ENCODE assay signal across 13 cellular contexts in the genomic region with DNA sequence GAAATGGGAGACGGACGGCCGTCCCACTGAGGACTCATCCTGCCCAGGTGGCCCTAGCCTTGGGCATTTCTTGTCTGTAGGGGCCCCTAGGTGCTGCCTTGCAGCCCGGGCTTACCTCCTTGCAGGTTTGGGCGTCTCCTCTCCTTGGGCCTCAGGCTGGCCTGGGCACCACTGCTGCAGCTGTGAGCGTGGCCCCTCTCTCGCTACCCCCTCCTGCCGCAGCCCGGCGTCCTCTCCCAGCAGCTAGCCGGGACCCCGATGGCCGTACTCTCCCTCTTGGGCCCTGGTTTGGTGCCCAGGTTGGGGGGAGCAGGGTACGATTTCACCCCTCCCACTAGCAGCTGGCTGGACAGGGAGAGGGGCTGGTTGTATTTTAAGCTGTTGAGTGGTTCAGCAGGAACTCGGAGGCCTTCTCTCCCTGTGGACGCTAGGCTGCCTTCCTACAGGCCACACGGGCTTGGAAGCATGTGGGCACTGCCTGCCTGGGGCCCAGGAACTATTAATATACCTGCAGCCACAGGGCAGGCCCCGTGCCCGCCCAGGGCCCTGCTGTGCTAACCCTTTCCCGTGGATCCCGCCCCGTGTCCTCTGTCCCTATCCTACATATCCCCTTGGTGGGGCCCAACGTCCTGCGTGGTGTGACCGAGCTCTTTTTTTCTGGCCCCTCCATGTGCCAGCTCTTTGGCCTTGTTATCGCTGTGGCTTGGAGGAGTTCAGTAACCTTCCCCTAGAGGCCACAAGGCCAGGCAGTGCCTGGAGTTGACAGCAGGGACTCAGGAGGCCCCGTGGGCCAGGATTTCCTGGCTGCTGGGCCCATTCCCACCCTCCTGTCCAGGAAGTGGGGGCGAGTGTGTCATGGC. TPM values are rescaled to one million over a fixed set of nuclear protein-coding genes. Genes with fewer than 3 reads are reported as not detected.
DNase-seq lines count a peak whose midpoint lies in the region; ATAC-seq and TF ChIP-seq lines count a peak whose summit lies in the region.
"Had no signal": no experiment of that assay in that cellular context is flagged by ENCODE, and none has a peak within 500 bp of the region (broad histone marks: within the 10 kb centered on the region; RNA-seq: fewer than 3 reads in every experiment).

No MANE protein-coding gene starts in this region.

- H3K4me1 ChIP-seq in uterus = peaks cover 0 to 11% of the 10 kb centered on the region in 2 donors

- H3K27ac ChIP-seq in coronary artery = peak overlapping the region; percentile 78 to 92
- H3K27ac ChIP-seq in uterus = peak overlapping the region; percentile 39 to 60

- no peaks in the 10 kb centered on the region for H3K27me3 Mint-ChIP-seq in activated naive CD8-positive, alpha-beta T cell
- no peaks in the 10 kb centered on the region for H3K27me3 Mint-ChIP-seq in activated naive CD8-positive, alpha-beta T cell treated with anti-CD3 and anti-CD28 coated beads, Interleukin-2, amount 50 U/mL, for 24 hours
- no peaks in the 10 kb centered on the region for H3K27me3 Mint-ChIP-seq in mesothelial cell of epicardium (ENCODE audit: low read depth)

- no peak overlapping the region for H3K4me3 Mint-ChIP-seq in activated naive CD8-positive, alpha-beta T cell
- no peak overlapping the region for H3K4me3 Mint-ChIP-seq in activated naive CD8-positive, alpha-beta T cell treated with anti-CD3 and anti-CD28 coated beads, Interleukin-2, amount 50 U/mL, for 24 hours
- no peak overlapping the region for H3K4me3 Mint-ChIP-seq in mesothelial cell of epicardium

- H3K27ac Mint-ChIP-seq in activated naive CD8-positive, alpha-beta T cell = peak overlapping the region; percentile 75
- H3K27ac Mint-ChIP-seq in activated naive CD8-positive, alpha-beta T cell treated with anti-CD3 and anti-CD28 coated beads, Interleukin-2, amount 50 U/mL, for 24 hours = no peak overlapping the region
- H3K27ac Mint-ChIP-seq in mesothelial cell of epicardium = peak overlapping the region; percentile 62

- no peak for ATAC-seq in activated naive CD8-positive, alpha-beta T cell treated with anti-CD3 and anti-CD28 coated beads, Interleukin-2, amount 50 U/mL, for 24 hours
- no peak for ATAC-seq in HG02938 (IDR thresholded peaks at IDR 0.05; ENCODE audit: unreplicated experiment)
- ATAC-seq: body of pancreas had no signal

- no peak for TF ChIP-seq POLR2A in uterus (IDR thresholded peaks at IDR 0.05)

- H3K9me3 Mint-ChIP-seq in activated naive CD8-positive, alpha-beta T cell (ENCODE audit: low read depth) = no peaks in the 10 kb centered on the region
- no peaks in the 10 kb centered on the region for H3K9me3 Mint-ChIP-seq in activated naive CD8-positive, alpha-beta T cell treated with anti-CD3 and anti-CD28 coated beads, Interleukin-2, amount 50 U/mL, for 24 hours
- no peaks in the 10 kb centered on the region for H3K9me3 Mint-ChIP-seq in mesothelial cell of epicardium

- peaks cover 28% of the 10 kb centered on the region for H3K4me1 Mint-ChIP-seq in activated naive CD8-positive, alpha-beta T cell (ENCODE audit: low read depth)
- peaks cover 34% of the 10 kb centered on the region for H3K4me1 Mint-ChIP-seq in activated naive CD8-positive, alpha-beta T cell treated with anti-CD3 and anti-CD28 coated beads, Interleukin-2, amount 50 U/mL, for 24 hours
- H3K4me1 Mint-ChIP-seq in mesothelial cell of epicardium = peaks cover 20% of the 10 kb centered on the region

- no peaks in the 10 kb centered on the region for H3K27me3 ChIP-seq in uterus
- H3K27me3 ChIP-seq: body of pancreas, upper lobe of left lung had no signal

- H3K4me3 ChIP-seq in coronary artery (no peak overlapping the region), uterus (no peak overlapping the region)
- H3K4me3 ChIP-seq: body of pancreas, upper lobe of left lung had no signal

- no peak for TF ChIP-seq CTCF in coronary artery (IDR thresholded peaks at IDR 0.05)
- no peak for TF ChIP-seq CTCF in mesothelial cell of epicardium (IDR thresholded peaks at IDR 0.05; ENCODE audit: unreplicated experiment)
- TF ChIP-seq CTCF in uterus (IDR thresholded peaks at IDR 0.05) = no peak

- H3K36me3 ChIP-seq in uterus = no peaks in the 10 kb centered on the region

- H3K36me3 Mint-ChIP-seq in activated naive CD8-positive, alpha-beta T cell = no peaks in the 10 kb centered on the region
- peaks cover 3% of the 10 kb centered on the region for H3K36me3 Mint-ChIP-seq in activated naive CD8-positive, alpha-beta T cell treated with anti-CD3 and anti-CD28 coated beads, Interleukin-2, amount 50 U/mL, for 24 hours (ENCODE audit: low read depth)
- H3K36me3 Mint-ChIP-seq in mesothelial cell of epicardium = peaks cover 2% of the 10 kb centered on the region

- intact Hi-C loops in uterus (cut with DNase I; ENCODE audit: low total_unique reads) = no loop called here

- no peak for DNase-seq in activated naive CD8-positive, alpha-beta T cell treated with anti-CD3 and anti-CD28 coated beads, Interleukin-2, amount 50 U/mL, for 24 hours
- DNase-seq in coronary artery (ENCODE audit: low spot score) (no peak), mesothelial cell of epicardium (ENCODE audit: low spot score in 2 of 2, unreplicated experiment in 2 of 2) (no peak), uterus (no peak), COR-L47 (lab: John Stamatoyannopoulos, UW) (no peak), iPS-NIHi11 (ENCODE audit: low spot score) (no peak)
- DNase-seq: body of pancreas; foreskin fibroblast; SHP77; stimulated activated CD4-positive, alpha-beta T cell treated with anti-CD3 and anti-CD28 coated beads, Interleukin-4, amount 100 ng/mL, for 4 hours had no signal

- no peaks in the 10 kb centered on the region for H3K9me3 ChIP-seq in uterus
- H3K9me3 ChIP-seq: body of pancreas, upper lobe of left lung had no signal

RNA-seq across cellular contexts. Expression of a gene that starts 11.7 kb away (rescaled TPM):
- 117 to 122 TPM (median 119 TPM) in 3 replicates for total RNA-seq in mesothelial cell of epicardium
- total RNA-seq in uterus = 100 to 1,000 TPM; 119 to 543 (median 221) TPM

RNA-seq across cellular contexts. Expression of a gene that starts 22.7 kb away (rescaled TPM):
- total RNA-seq in mesothelial cell of epicardium (not detected in 3 replicates), uterus (under 1 TPM in 1 of 4 donors, not detected in 3; 0.55 TPM)
- total RNA-seq: body of pancreas, upper lobe of left lung had no signal

RNA-seq across cellular contexts. Expression of a gene that starts 30.8 kb away (rescaled TPM):
- total RNA-seq in mesothelial cell of epicardium = 111 to 116 TPM (median 115 TPM) in 3 replicates
- 10 to 100 TPM in 3 of 4 donors, 1 to 10 TPM in 1; 4.6 to 68.2 (median 33.9) TPM for total RNA-seq in uterus

RNA-seq across cellular contexts. Expression of a gene that starts 41.9 kb away (rescaled TPM):
- 106 to 113 TPM (median 110 TPM) in 3 replicates for total RNA-seq in mesothelial cell of epicardium
- 10 to 100 TPM; 10.2 to 66.9 (median 40.6) TPM for total RNA-seq in uterus
